Comparison of ENCODE assay signal across 4 cellular contexts in genomic region chr11:80023416-80023815, GRCh38.
"Had no signal": no experiment of that assay in that cellular context is flagged by ENCODE, and none has a peak within 500 bp of the region (broad histone marks: within the 10 kb centered on the region; RNA-seq: fewer than 3 reads in every experiment).

No MANE protein-coding gene starts in this region.

- ATAC-seq: GM23338 had no signal

- DNase-seq: H9, HCEC 1CT, KBM-7 had no signal
